ENCODE assay signal across 2 cellular contexts in genomic region chr9:18492612-18493011, GRCh38.
A peak's percentile ranks its signal among the peaks of the same experiment; 100 is the strongest.
TF ChIP-seq lines count a peak whose summit lies in the region.

No MANE protein-coding gene starts in this region.

TF ChIP-seq in SK-N-SH, 30 proteins besides CTCF, POLR2A, EP300 and RAD21:
- TF ChIP-seq MEF2A (IDR thresholded peaks at IDR 0.05; ENCODE audit: borderline replicate concordance, low read depth) (peak; percentile 38; the same call in 1 of the 2 replicates), NRF1 (IDR thresholded peaks at IDR 0.05; ENCODE audit: low read depth, low read length) (no peak), ZBTB33 (IDR thresholded peaks at IDR 0.05; ENCODE audit: borderline replicate concordance, low read depth) (no peak), PBX3 (IDR thresholded peaks at IDR 0.05) (peak; percentile 18; the same call in 1 of the 2 replicates), JUND (IDR thresholded peaks at IDR 0.05) (0 out of 2 replicates have a peak, but pooled peaks have one; percentile 32), MXI1 (IDR thresholded peaks at IDR 0.05; ENCODE audit: low read depth, low read length) (no peak), FOSL2 (IDR thresholded peaks at IDR 0.05; ENCODE audit: borderline replicate concordance, low read depth) (peak; percentile 42; the same call in 1 of the 2 replicates), EZH2phosphoT487 (IDR thresholded peaks at IDR 0.05; ENCODE audit: borderline replicate concordance, low read depth) (no peak), RFX5 (IDR thresholded peaks at IDR 0.05; ENCODE audit: low read length) (no peak), TEAD4 (IDR thresholded peaks at IDR 0.05; ENCODE audit: borderline replicate concordance, insufficient read depth) (0 out of 2 replicates have a peak, but pooled peaks have one; percentile 22), SIN3A (IDR thresholded peaks at IDR 0.05; ENCODE audit: borderline replicate concordance, low read depth, low read length) (no peak), FOXM1 (IDR thresholded peaks at IDR 0.05; ENCODE audit: low read depth) (no peak), RCOR1 (IDR thresholded peaks at IDR 0.05; ENCODE audit: low read length) (no peak), USF1 (IDR thresholded peaks at IDR 0.05; ENCODE audit: borderline replicate concordance, low read depth) (no peak), POLR2AphosphoS5 (IDR thresholded peaks at IDR 0.05; ENCODE audit: low read depth, low read length) (no peak), IRF3 (IDR thresholded peaks at IDR 0.05; ENCODE audit: low read depth, low read length) (no peak), SMC3 (IDR thresholded peaks at IDR 0.05; ENCODE audit: low read depth, low read length) (no peak), CHD2 (IDR thresholded peaks at IDR 0.05; ENCODE audit: low read length, partially characterized antibody) (no peak), USF2 (IDR thresholded peaks at IDR 0.05; ENCODE audit: borderline replicate concordance, low read depth, low read length) (no peak), NFIC (IDR thresholded peaks at IDR 0.05; ENCODE audit: borderline replicate concordance) (peak; percentile 51), TAF1 (IDR thresholded peaks at IDR 0.05; ENCODE audit: borderline replicate concordance, low read depth, low read length) (no peak), GABPA (IDR thresholded peaks at IDR 0.05; ENCODE audit: low read depth) (no peak), FOXJ3 (CRISPR knock-in tag; IDR thresholded peaks at IDR 0.05) (no peak), TCF12 (IDR thresholded peaks at IDR 0.05) (no peak; the same call in 1 of the 2 replicates), MAX (IDR thresholded peaks at IDR 0.05; ENCODE audit: low read depth) (no peak), YY1 (IDR thresholded peaks at IDR 0.05; ENCODE audit: low read depth) (no peak)

TF ChIP-seq in SK-N-SH treated with all-trans-retinoic acid at 6 μM for 48 hours, 23 proteins besides CTCF, POLR2A, EP300 and RAD21:
- TF ChIP-seq TCF4 (CRISPR knock-in tag; IDR thresholded peaks at IDR 0.05; ENCODE audit: borderline replicate concordance) (no peak), CSDC2 (CRISPR knock-in tag; IDR thresholded peaks at IDR 0.05) (no peak), GLIS3 (CRISPR knock-in tag; IDR thresholded peaks at IDR 0.05) (no peak), PPARA (CRISPR knock-in tag; IDR thresholded peaks at IDR 0.05; ENCODE audit: borderline replicate concordance) (no peak), BACH2 (CRISPR knock-in tag; IDR thresholded peaks at IDR 0.05; ENCODE audit: borderline replicate concordance) (no peak), PATZ1 (CRISPR knock-in tag; IDR thresholded peaks at IDR 0.05; ENCODE audit: borderline replicate concordance) (no peak), TSHZ2 (CRISPR knock-in tag; IDR thresholded peaks at IDR 0.05) (no peak), OSR1 (CRISPR knock-in tag; IDR thresholded peaks at IDR 0.05) (no peak), RARB (CRISPR knock-in tag; IDR thresholded peaks at IDR 0.05) (no peak)
